ENCODE assay signal across 20 cellular contexts in the genomic region with DNA sequence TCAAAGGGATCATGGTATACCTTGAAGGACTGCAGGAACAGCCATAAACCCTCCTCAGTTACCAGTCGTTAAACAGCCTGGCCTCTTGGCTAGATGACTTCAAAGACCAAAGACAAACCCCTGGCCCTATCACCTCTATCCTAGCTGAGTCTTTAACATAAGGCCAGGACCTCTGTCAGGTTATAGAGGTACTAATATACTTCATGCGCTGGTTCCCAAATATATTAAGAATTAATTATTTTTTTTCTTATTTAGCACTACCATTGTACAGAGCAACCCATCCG.
A peak's percentile ranks its signal among the peaks of the same experiment; 100 is the strongest.
DNase-seq lines count a peak whose midpoint lies in the region; TF ChIP-seq lines count a peak whose summit lies in the region.
"Had no signal": no experiment of that assay in that cellular context is flagged by ENCODE, and none has a peak within 500 bp of the region (broad histone marks: within the 10 kb centered on the region; RNA-seq: fewer than 3 reads in every experiment).

No MANE protein-coding gene starts in this region.

- no peaks in the 10 kb centered on the region for H3K9me3 Mint-ChIP-seq in mesothelial cell of epicardium
- H3K9me3 Mint-ChIP-seq: activated T-helper 2 cell treated with anti-CD3 and anti-CD28 coated beads, Interferon-gamma antibody, Interleukin-2, Interleukin-4, amounts not matched to agents 10 μg/mL and 5 μg/mL and 100 μg/mL, durations not matched to agents 14 hours and 24 hours and 36 hours had no signal

- POLR2A ChIA-PET in PC-9 (lab: Charles Lee; ENCODE audit: unreplicated experiment): no interaction called here

- H3K4me1 ChIP-seq in PC-9 (replicated peaks; ENCODE audit: insufficient read depth) (peaks cover 21% of the 10 kb centered on the region), transverse colon (peaks cover 0 to 34% (median 3%) of the 10 kb centered on the region in 4 donors)

- H3F3A ChIP-seq in PC-9 (ENCODE audit: insufficient read depth, low read depth): peaks cover 6% of the 10 kb centered on the region; the same call in 1 of the 2 replicates

- in situ Hi-C loops in GM18951 (cut with MboI; ENCODE audit: low sequenced_read_pairs, unreplicated experiment): loop anchor here (10.0 kb wide), 1 partner anchor 515 kb away; a partner anchor contains a TSS
- in situ Hi-C loops in transverse colon (cut with MboI; ENCODE audit: low pct_ligation_motif_present in 1 of 4, low pct_unique_long_range_greater_than_20kb in 1 of 4, low sequenced_read_pairs in 3 of 4): no loop called here

- no peak overlapping the region for H3K4me3 Mint-ChIP-seq in mesothelial cell of epicardium

- no peak for TF ChIP-seq EP300 in transverse colon (IDR thresholded peaks at IDR 0.05; ENCODE audit: low read depth)

- peak; percentile 27 for TF ChIP-seq POLR2A in GM18951 (IDR thresholded peaks at IDR 0.05; ENCODE audit: extremely low read depth, insufficient read depth, insufficient read length)
- no peak for TF ChIP-seq POLR2A in transverse colon (IDR thresholded peaks at IDR 0.05)

- TF ChIP-seq CTCF in PC-9 (conservative IDR thresholded peaks at IDR 0.05) (no peak), mesothelial cell of epicardium (IDR thresholded peaks at IDR 0.05; ENCODE audit: unreplicated experiment) (no peak), transverse colon (IDR thresholded peaks at IDR 0.05) (no peak)

- no peaks in the 10 kb centered on the region; the same call in 1 of the 2 replicates for H3K9me2 ChIP-seq in PC-9 (ENCODE audit: insufficient read depth)

- H2AFZ ChIP-seq in PC-9: no peak overlapping the region

- H4K20me1 ChIP-seq in PC-9 (ENCODE audit: insufficient read depth): no peaks in the 10 kb centered on the region

- no peaks in the 10 kb centered on the region for H3K36me3 Mint-ChIP-seq in mesothelial cell of epicardium

- H3K4me3 ChIP-seq in PC-9 (no peak overlapping the region), transverse colon (no peak overlapping the region)
- H3K4me3 ChIP-seq: heart right ventricle had no signal

- peak overlapping the region; percentile 51 for H3K27ac ChIP-seq in PC-9
- peak overlapping the region in 3 of 4 donors; percentile 1 to 17 (median 4) for H3K27ac ChIP-seq in transverse colon

- 0 out of 2 replicates have a peak overlapping the region, but pooled peaks have one; percentile 5 for H3K4me2 ChIP-seq in PC-9

- intact Hi-C loops in PC-9 (cut with micrococcal nuclease; ENCODE audit: unreplicated experiment) (no loop called here), transverse colon (cut with DNase I; ENCODE audit: low total_unique reads) (no loop called here)

- H3K27me3 ChIP-seq in PC-9 (ENCODE audit: insufficient read depth, low read depth): no peaks in the 10 kb centered on the region
- no peaks in the 10 kb centered on the region for H3K27me3 ChIP-seq in transverse colon
- H3K27me3 ChIP-seq: BE2C, heart right ventricle had no signal

- 83 to 88% methylated on average over 2 to 3 of the region's 3 CpGs for WGBS in transverse colon (ENCODE audit: low coverage in 1 of 2), 2 donors

- H3K9me3 ChIP-seq in PC-9 (ENCODE audit: insufficient read depth, low read depth) (no peaks in the 10 kb centered on the region), transverse colon (no peaks in the 10 kb centered on the region)
- H3K9me3 ChIP-seq: BE2C, heart right ventricle had no signal

- H3K27ac Mint-ChIP-seq in mesothelial cell of epicardium: peak overlapping the region; percentile 91
- H3K27ac Mint-ChIP-seq: activated T-helper 2 cell treated with anti-CD3 and anti-CD28 coated beads, Interferon-gamma antibody, Interleukin-2, Interleukin-4, amounts not matched to agents 10 μg/mL and 5 μg/mL and 100 μg/mL, durations not matched to agents 14 hours and 24 hours and 36 hours had no signal

- peaks cover 56% of the 10 kb centered on the region for H3K4me1 Mint-ChIP-seq in mesothelial cell of epicardium

- CTCF ChIA-PET in PC-9 (lab: Charles Lee): interaction anchor here (0.6 kb wide), 1 partner anchor 425 kb away, joined by 5 read pairs; no protein-coding TSS in a partner anchor

- no TSS peak for BruUV-seq in PC-9 (replicated peaks; lab: Mats Ljungman, UMichigan)

- H3K79me2 ChIP-seq in PC-9 (ENCODE audit: low read depth): no peaks in the 10 kb centered on the region

- H3K27me3 Mint-ChIP-seq in mesothelial cell of epicardium (ENCODE audit: low read depth): no peaks in the 10 kb centered on the region

- H3K36me3 ChIP-seq in PC-9 (ENCODE audit: low read depth): peaks cover 6% of the 10 kb centered on the region; the same call in 1 of the 2 replicates
- no peaks in the 10 kb centered on the region for H3K36me3 ChIP-seq in transverse colon
- H3K36me3 ChIP-seq: BE2C, heart right ventricle had no signal

- no peak for DNase-seq in PC-9
- DNase-seq in mesothelial cell of epicardium (ENCODE audit: low spot score in 2 of 2, unreplicated experiment in 2 of 2): no peak
- DNase-seq in transverse colon: no peak
- no peak for DNase-seq in RKO (ENCODE audit: low spot score)
- no peak for DNase-seq in NCI-H345 (lab: John Stamatoyannopoulos, UW)
- DNase-seq in middle frontal gyrus (ENCODE audit: extremely low spot score, low spot score): no peak
- DNase-seq: activated CD4-positive, CD25-positive, alpha-beta regulatory T cell treated with anti-CD3 and anti-CD28 coated beads, Interleukin-2, amount 50 U/mL, for 72 hours; BE2C; caudate nucleus; DMS 273 treated with DMSO at 0.1 percent for 48 hours; effector memory CD4-positive, alpha-beta T cell; heart right ventricle; mammary epithelial cell; NCI-H2081; NCI-H524; PC-3; substantia nigra; T1000 had no signal
